ENCODE assay signal across 1 cellular context in the genomic region with DNA sequence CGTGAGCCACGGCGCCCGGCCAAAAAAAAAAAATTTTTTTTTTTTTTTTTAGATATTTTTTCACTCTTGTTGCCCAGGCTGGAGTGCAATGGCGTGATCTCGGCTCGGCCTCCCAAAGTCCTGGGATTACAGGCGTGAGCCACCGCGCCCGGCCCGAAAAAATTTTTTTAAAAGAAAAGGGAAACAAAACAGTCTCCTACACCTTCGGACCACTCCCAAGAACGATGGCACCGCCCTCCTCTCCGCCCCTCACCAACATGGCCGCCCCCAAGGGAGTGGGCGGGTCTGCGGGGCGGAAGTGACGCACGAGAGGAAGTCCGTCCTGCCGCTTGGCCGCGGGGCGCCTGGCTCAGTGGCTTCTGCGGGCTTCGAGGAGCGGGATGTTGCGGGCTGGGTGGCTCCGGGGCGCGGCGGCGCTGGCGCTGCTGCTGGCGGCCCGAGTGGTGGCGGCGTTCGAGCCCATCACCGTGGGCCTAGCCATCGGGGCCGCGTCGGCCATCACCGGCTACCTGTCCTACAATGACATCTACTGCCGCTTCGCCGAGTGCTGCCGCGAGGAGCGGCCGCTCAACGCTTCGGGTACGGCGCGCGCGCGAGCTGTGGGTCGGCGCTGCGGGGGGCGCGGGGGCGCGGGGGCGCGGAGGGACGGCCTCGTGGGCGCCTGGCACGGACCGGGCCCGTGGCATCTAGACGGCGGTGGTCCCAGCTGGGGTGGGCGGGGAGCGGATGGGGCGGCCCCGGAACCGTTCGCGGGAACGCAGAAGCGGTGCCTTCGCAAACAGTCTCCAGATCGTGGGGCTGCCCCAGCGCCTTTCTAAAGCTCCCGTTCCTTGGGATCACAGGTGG.
TF ChIP-seq lines count a peak whose summit lies in the region.

A gene with protein sequence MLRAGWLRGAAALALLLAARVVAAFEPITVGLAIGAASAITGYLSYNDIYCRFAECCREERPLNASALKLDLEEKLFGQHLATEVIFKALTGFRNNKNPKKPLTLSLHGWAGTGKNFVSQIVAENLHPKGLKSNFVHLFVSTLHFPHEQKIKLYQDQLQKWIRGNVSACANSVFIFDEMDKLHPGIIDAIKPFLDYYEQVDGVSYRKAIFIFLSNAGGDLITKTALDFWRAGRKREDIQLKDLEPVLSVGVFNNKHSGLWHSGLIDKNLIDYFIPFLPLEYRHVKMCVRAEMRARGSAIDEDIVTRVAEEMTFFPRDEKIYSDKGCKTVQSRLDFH (plus strand): TSS at position 352 of the 846 bp plus-strand sequence. CDS start 29 bp downstream, at position 381.

TF ChIP-seq in HepG2, 621 proteins besides CTCF, POLR2A, EP300 and RAD21 (continued from another document and continues in another):
- TF ChIP-seq, protein P1, sequence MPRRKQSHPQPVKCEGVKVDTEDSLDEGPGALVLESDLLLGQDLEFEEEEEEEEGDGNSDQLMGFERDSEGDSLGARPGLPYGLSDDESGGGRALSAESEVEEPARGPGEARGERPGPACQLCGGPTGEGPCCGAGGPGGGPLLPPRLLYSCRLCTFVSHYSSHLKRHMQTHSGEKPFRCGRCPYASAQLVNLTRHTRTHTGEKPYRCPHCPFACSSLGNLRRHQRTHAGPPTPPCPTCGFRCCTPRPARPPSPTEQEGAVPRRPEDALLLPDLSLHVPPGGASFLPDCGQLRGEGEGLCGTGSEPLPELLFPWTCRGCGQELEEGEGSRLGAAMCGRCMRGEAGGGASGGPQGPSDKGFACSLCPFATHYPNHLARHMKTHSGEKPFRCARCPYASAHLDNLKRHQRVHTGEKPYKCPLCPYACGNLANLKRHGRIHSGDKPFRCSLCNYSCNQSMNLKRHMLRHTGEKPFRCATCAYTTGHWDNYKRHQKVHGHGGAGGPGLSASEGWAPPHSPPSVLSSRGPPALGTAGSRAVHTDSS (CRISPR knock-in tag; conservative IDR thresholded peaks at IDR 0.05), result no peak
- TF ChIP-seq ZC3H13 (CRISPR knock-in tag; IDR thresholded peaks at IDR 0.05) (no peak), SP1 (IDR thresholded peaks at IDR 0.05) (no peak), SP1 (CRISPR knock-in tag; IDR thresholded peaks at IDR 0.05) (peak; percentile 93), ZNF296 (CRISPR knock-in tag; conservative IDR thresholded peaks at IDR 0.05) (no peak), ZNF562 (CRISPR knock-in tag; IDR thresholded peaks at IDR 0.05; ENCODE audit: borderline replicate concordance) (no peak), ZNF17 (CRISPR knock-in tag; IDR thresholded peaks at IDR 0.05) (no peak), RFX1 (IDR thresholded peaks at IDR 0.05) (no peak), CREM (IDR thresholded peaks at IDR 0.05) (peak; percentile 84), CREM (CRISPR knock-in tag; IDR thresholded peaks at IDR 0.05) (peak; percentile 29; the same call in 1 of the 2 replicates), ZNF207 (IDR thresholded peaks at IDR 0.05; ENCODE audit: borderline replicate concordance) (no peak), KDM2A (CRISPR knock-in tag; IDR thresholded peaks at IDR 0.05; ENCODE audit: borderline replicate concordance, low read depth) (peak; percentile 72; the same call in 1 of the 2 replicates), GATAD1 (CRISPR knock-in tag; IDR thresholded peaks at IDR 0.05) (peak; percentile 85), SMAD9 (CRISPR knock-in tag; IDR thresholded peaks at IDR 0.05) (no peak), ZNF605 (CRISPR knock-in tag; IDR thresholded peaks at IDR 0.05) (no peak), REPIN1 (CRISPR knock-in tag; IDR thresholded peaks at IDR 0.05; ENCODE audit: borderline replicate concordance, low read depth) (peak; percentile 23; the same call in 1 of the 2 replicates), ZNF678 (CRISPR knock-in tag; IDR thresholded peaks at IDR 0.05) (no peak), ZNF331 (CRISPR knock-in tag; IDR thresholded peaks at IDR 0.05) (peak; percentile 46; the same call in 1 of the 2 replicates), ZNF788 (CRISPR knock-in tag; IDR thresholded peaks at IDR 0.05; ENCODE audit: borderline replicate concordance) (peak; percentile 80; the same call in 1 of the 2 replicates), ZNF670 (CRISPR knock-in tag; IDR thresholded peaks at IDR 0.05; ENCODE audit: borderline replicate concordance) (0 out of 2 replicates have a peak, but pooled peaks have one; percentile 75), SALL1 (CRISPR knock-in tag; IDR thresholded peaks at IDR 0.05) (peak; percentile 84), ZNF550 (CRISPR knock-in tag; IDR thresholded peaks at IDR 0.05; ENCODE audit: borderline replicate concordance) (no peak; the same call in 1 of the 2 replicates), KAT8 (CRISPR knock-in tag; IDR thresholded peaks at IDR 0.05) (peak; percentile 88), ZNF709 (CRISPR knock-in tag; IDR thresholded peaks at IDR 0.05) (peak; percentile 48; the same call in 1 of the 2 replicates), ARHGAP35 (CRISPR knock-in tag; IDR thresholded peaks at IDR 0.05; ENCODE audit: borderline replicate concordance) (no peak), ZMYM2 (CRISPR knock-in tag; IDR thresholded peaks at IDR 0.05) (no peak), ASH2L (IDR thresholded peaks at IDR 0.05; ENCODE audit: insufficient read length, low read depth, low read length) (peak; percentile 92), NR1H2 (CRISPR knock-in tag; IDR thresholded peaks at IDR 0.05; ENCODE audit: borderline replicate concordance, low read depth) (no peak), EEA1 (CRISPR knock-in tag; IDR thresholded peaks at IDR 0.05; ENCODE audit: borderline replicate concordance) (0 out of 2 replicates have a peak, but pooled peaks have one; percentile 73), ZSCAN30 (CRISPR knock-in tag; IDR thresholded peaks at IDR 0.05) (peak; percentile 81; the same call in 1 of the 2 replicates), CBX5 (CRISPR knock-in tag; IDR thresholded peaks at IDR 0.05; ENCODE audit: borderline replicate concordance) (peak; percentile 36; the same call in 1 of the 2 replicates), ZNF335 (CRISPR knock-in tag; IDR thresholded peaks at IDR 0.05) (0 out of 2 replicates have a peak, but pooled peaks have one; percentile 46), HIVEP1 (CRISPR knock-in tag; IDR thresholded peaks at IDR 0.05) (no peak), SRF (IDR thresholded peaks at IDR 0.05; ENCODE audit: low read depth, low read length) (no peak), ZNF10 (CRISPR knock-in tag; IDR thresholded peaks at IDR 0.05; ENCODE audit: borderline replicate concordance, low read depth) (no peak)
- TF ChIP-seq, protein P2, sequence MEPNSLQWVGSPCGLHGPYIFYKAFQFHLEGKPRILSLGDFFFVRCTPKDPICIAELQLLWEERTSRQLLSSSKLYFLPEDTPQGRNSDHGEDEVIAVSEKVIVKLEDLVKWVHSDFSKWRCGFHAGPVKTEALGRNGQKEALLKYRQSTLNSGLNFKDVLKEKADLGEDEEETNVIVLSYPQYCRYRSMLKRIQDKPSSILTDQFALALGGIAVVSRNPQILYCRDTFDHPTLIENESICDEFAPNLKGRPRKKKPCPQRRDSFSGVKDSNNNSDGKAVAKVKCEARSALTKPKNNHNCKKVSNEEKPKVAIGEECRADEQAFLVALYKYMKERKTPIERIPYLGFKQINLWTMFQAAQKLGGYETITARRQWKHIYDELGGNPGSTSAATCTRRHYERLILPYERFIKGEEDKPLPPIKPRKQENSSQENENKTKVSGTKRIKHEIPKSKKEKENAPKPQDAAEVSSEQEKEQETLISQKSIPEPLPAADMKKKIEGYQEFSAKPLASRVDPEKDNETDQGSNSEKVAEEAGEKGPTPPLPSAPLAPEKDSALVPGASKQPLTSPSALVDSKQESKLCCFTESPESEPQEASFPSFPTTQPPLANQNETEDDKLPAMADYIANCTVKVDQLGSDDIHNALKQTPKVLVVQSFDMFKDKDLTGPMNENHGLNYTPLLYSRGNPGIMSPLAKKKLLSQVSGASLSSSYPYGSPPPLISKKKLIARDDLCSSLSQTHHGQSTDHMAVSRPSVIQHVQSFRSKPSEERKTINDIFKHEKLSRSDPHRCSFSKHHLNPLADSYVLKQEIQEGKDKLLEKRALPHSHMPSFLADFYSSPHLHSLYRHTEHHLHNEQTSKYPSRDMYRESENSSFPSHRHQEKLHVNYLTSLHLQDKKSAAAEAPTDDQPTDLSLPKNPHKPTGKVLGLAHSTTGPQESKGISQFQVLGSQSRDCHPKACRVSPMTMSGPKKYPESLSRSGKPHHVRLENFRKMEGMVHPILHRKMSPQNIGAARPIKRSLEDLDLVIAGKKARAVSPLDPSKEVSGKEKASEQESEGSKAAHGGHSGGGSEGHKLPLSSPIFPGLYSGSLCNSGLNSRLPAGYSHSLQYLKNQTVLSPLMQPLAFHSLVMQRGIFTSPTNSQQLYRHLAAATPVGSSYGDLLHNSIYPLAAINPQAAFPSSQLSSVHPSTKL (CRISPR knock-in tag; IDR thresholded peaks at IDR 0.05), result no peak
- TF ChIP-seq, protein P3, sequence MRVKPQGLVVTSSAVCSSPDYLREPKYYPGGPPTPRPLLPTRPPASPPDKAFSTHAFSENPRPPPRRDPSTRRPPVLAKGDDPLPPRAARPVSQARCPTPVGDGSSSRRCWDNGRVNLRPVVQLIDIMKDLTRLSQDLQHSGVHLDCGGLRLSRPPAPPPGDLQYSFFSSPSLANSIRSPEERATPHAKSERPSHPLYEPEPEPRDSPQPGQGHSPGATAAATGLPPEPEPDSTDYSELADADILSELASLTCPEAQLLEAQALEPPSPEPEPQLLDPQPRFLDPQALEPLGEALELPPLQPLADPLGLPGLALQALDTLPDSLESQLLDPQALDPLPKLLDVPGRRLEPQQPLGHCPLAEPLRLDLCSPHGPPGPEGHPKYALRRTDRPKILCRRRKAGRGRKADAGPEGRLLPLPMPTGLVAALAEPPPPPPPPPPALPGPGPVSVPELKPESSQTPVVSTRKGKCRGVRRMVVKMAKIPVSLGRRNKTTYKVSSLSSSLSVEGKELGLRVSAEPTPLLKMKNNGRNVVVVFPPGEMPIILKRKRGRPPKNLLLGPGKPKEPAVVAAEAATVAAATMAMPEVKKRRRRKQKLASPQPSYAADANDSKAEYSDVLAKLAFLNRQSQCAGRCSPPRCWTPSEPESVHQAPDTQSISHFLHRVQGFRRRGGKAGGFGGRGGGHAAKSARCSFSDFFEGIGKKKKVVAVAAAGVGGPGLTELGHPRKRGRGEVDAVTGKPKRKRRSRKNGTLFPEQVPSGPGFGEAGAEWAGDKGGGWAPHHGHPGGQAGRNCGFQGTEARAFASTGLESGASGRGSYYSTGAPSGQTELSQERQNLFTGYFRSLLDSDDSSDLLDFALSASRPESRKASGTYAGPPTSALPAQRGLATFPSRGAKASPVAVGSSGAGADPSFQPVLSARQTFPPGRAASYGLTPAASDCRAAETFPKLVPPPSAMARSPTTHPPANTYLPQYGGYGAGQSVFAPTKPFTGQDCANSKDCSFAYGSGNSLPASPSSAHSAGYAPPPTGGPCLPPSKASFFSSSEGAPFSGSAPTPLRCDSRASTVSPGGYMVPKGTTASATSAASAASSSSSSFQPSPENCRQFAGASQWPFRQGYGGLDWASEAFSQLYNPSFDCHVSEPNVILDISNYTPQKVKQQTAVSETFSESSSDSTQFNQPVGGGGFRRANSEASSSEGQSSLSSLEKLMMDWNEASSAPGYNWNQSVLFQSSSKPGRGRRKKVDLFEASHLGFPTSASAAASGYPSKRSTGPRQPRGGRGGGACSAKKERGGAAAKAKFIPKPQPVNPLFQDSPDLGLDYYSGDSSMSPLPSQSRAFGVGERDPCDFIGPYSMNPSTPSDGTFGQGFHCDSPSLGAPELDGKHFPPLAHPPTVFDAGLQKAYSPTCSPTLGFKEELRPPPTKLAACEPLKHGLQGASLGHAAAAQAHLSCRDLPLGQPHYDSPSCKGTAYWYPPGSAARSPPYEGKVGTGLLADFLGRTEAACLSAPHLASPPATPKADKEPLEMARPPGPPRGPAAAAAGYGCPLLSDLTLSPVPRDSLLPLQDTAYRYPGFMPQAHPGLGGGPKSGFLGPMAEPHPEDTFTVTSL (CRISPR knock-in tag; IDR thresholded peaks at IDR 0.05; ENCODE audit: borderline replicate concordance), result no peak
- TF ChIP-seq, protein P4, sequence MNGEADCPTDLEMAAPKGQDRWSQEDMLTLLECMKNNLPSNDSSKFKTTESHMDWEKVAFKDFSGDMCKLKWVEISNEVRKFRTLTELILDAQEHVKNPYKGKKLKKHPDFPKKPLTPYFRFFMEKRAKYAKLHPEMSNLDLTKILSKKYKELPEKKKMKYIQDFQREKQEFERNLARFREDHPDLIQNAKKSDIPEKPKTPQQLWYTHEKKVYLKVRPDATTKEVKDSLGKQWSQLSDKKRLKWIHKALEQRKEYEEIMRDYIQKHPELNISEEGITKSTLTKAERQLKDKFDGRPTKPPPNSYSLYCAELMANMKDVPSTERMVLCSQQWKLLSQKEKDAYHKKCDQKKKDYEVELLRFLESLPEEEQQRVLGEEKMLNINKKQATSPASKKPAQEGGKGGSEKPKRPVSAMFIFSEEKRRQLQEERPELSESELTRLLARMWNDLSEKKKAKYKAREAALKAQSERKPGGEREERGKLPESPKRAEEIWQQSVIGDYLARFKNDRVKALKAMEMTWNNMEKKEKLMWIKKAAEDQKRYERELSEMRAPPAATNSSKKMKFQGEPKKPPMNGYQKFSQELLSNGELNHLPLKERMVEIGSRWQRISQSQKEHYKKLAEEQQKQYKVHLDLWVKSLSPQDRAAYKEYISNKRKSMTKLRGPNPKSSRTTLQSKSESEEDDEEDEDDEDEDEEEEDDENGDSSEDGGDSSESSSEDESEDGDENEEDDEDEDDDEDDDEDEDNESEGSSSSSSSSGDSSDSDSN (CRISPR knock-in tag; IDR thresholded peaks at IDR 0.05), result peak; percentile 92
- TF ChIP-seq, protein P5, sequence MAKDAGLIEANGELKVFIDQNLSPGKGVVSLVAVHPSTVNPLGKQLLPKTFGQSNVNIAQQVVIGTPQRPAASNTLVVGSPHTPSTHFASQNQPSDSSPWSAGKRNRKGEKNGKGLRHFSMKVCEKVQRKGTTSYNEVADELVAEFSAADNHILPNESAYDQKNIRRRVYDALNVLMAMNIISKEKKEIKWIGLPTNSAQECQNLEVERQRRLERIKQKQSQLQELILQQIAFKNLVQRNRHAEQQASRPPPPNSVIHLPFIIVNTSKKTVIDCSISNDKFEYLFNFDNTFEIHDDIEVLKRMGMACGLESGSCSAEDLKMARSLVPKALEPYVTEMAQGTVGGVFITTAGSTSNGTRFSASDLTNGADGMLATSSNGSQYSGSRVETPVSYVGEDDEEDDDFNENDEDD (CRISPR knock-in tag; IDR thresholded peaks at IDR 0.05; ENCODE audit: borderline replicate concordance), result peak; percentile 56; the same call in 1 of the 2 replicates
- TF ChIP-seq, protein P6, sequence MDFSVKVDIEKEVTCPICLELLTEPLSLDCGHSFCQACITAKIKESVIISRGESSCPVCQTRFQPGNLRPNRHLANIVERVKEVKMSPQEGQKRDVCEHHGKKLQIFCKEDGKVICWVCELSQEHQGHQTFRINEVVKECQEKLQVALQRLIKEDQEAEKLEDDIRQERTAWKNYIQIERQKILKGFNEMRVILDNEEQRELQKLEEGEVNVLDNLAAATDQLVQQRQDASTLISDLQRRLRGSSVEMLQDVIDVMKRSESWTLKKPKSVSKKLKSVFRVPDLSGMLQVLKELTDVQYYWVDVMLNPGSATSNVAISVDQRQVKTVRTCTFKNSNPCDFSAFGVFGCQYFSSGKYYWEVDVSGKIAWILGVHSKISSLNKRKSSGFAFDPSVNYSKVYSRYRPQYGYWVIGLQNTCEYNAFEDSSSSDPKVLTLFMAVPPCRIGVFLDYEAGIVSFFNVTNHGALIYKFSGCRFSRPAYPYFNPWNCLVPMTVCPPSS (IDR thresholded peaks at IDR 0.05), result no peak
- TF ChIP-seq, protein P7, sequence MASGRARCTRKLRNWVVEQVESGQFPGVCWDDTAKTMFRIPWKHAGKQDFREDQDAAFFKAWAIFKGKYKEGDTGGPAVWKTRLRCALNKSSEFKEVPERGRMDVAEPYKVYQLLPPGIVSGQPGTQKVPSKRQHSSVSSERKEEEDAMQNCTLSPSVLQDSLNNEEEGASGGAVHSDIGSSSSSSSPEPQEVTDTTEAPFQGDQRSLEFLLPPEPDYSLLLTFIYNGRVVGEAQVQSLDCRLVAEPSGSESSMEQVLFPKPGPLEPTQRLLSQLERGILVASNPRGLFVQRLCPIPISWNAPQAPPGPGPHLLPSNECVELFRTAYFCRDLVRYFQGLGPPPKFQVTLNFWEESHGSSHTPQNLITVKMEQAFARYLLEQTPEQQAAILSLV (CRISPR knock-in tag; IDR thresholded peaks at IDR 0.05; ENCODE audit: borderline replicate concordance), result peak; percentile 73; the same call in 1 of the 2 replicates
